37 cellular contexts compared by ENCODE assay signal in the genomic region with DNA sequence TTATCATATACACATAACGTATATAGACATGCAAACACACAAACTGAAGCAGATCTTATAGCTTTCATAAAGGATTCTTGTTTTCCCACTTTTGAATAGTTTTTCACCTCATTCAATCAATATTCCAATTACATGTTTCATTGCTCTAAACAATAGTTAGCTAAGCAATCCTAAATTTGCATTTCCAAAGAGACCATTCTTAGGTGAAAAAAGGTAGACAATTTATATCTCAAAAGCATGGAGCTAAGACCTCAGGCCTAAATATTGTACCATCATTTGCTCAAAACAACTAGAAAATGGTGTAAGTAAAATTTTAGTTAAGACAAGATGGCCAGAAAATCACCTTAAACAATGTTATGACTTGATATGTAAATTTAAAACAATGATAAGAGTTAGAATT.
DNase-seq lines count a peak whose midpoint lies in the region; ATAC-seq, FAIRE-seq and TF ChIP-seq lines count a peak whose summit lies in the region.
"Had no signal": no experiment of that assay in that cellular context is flagged by ENCODE, and none has a peak within 500 bp of the region (broad histone marks: within the 10 kb centered on the region; RNA-seq: fewer than 3 reads in every experiment).

No MANE protein-coding gene starts in this region.

- intact Hi-C loops in PC-9 (cut with micrococcal nuclease; ENCODE audit: unreplicated experiment): no loop called here

- no peaks in the 10 kb centered on the region for H3K36me3 Mint-ChIP-seq in GM23338 (ENCODE audit: low read depth)
- no peaks in the 10 kb centered on the region for H3K36me3 Mint-ChIP-seq in astrocyte (ENCODE audit: low read depth, unreplicated experiment)
- no peaks in the 10 kb centered on the region for H3K36me3 Mint-ChIP-seq in mesothelial cell of epicardium
- H3K36me3 Mint-ChIP-seq: CD14-positive monocyte; CD4-positive, alpha-beta memory T cell; CD4-positive, CD25-positive, alpha-beta regulatory T cell; CD8-positive, alpha-beta memory T cell; CD8-positive, alpha-beta T cell had no signal

- H3K4me3 ChIP-seq in GM23338 (no peak overlapping the region), HUES6 (ENCODE audit: low read depth, low read length) (no peak overlapping the region), astrocyte (ENCODE audit: insufficient read depth, low read depth, low read length) (no peak overlapping the region), PC-9 (no peak overlapping the region)
- H3K4me3 ChIP-seq: A549; BLaER1; BLaER1 treated with 17β-estradiol and CSF1 and Interleukin-3, amounts not matched to agents 10 nM and 100 nM had no signal

- H3K4me2 ChIP-seq in GM23338 (peak overlapping the region; percentile 44; the same call in 1 of the 2 replicates), astrocyte (ENCODE audit: low read length) (no peak overlapping the region), PC-9 (no peak overlapping the region)
- H3K4me2 ChIP-seq: A549; BLaER1; BLaER1 treated with 17β-estradiol and CSF1 and Interleukin-3, amounts not matched to agents 10 nM and 100 nM had no signal

- no TSS peak for BruUV-seq in PC-9 (replicated peaks; lab: Mats Ljungman, UMichigan)

- H3K4me3 Mint-ChIP-seq in GM23338 (no peak overlapping the region), astrocyte (ENCODE audit: unreplicated experiment) (no peak overlapping the region), mesothelial cell of epicardium (no peak overlapping the region)
- H3K4me3 Mint-ChIP-seq: B cell; CD14-positive monocyte; CD4-positive, alpha-beta memory T cell; CD4-positive, alpha-beta T cell; CD4-positive, CD25-positive, alpha-beta regulatory T cell; CD8-positive, alpha-beta memory T cell; CD8-positive, alpha-beta T cell had no signal

- ATAC-seq in GM23338 (no peak), GM21619 (IDR thresholded peaks at IDR 0.05; ENCODE audit: unreplicated experiment) (no peak)
- ATAC-seq: A549; CD8-positive, alpha-beta T cell had no signal

- H3K4me1 Mint-ChIP-seq in GM23338 (peaks cover 8% of the 10 kb centered on the region; the same call in 2 of the 3 replicates), astrocyte (ENCODE audit: low read depth, unreplicated experiment) (no peaks in the 10 kb centered on the region), mesothelial cell of epicardium (peaks cover 16% of the 10 kb centered on the region)
- H3K4me1 Mint-ChIP-seq: B cell; CD14-positive monocyte; CD4-positive, alpha-beta memory T cell; CD4-positive, CD25-positive, alpha-beta regulatory T cell; CD8-positive, alpha-beta memory T cell had no signal

- POLR2A ChIA-PET in PC-9 (lab: Charles Lee; ENCODE audit: unreplicated experiment): no interaction called here

- H3K27ac Mint-ChIP-seq in GM23338 (no peak overlapping the region), astrocyte (ENCODE audit: unreplicated experiment) (no peak overlapping the region), mesothelial cell of epicardium (no peak overlapping the region)
- H3K27ac Mint-ChIP-seq: B cell; CD14-positive monocyte; CD4-positive, alpha-beta memory T cell; CD4-positive, alpha-beta T cell; CD4-positive, CD25-positive, alpha-beta regulatory T cell; CD8-positive, alpha-beta memory T cell; CD8-positive, alpha-beta T cell had no signal

- TF ChIP-seq CTCF in GM23338 (conservative IDR thresholded peaks at IDR 0.05; ENCODE audit: low read depth in 2 of 2) (no peak), astrocyte (IDR thresholded peaks at IDR 0.05; ENCODE audit: insufficient read depth, low read depth, low read length) (no peak), PC-9 (conservative IDR thresholded peaks at IDR 0.05) (no peak), mesothelial cell of epicardium (IDR thresholded peaks at IDR 0.05; ENCODE audit: unreplicated experiment) (no peak)

- H3K27ac ChIP-seq in GM23338 (ENCODE audit: low read depth): no peak overlapping the region
- H3K27ac ChIP-seq in HUES6 (ENCODE audit: low read depth, low read length): 0 out of 2 replicates have a peak overlapping the region, but pooled peaks have one; percentile 49
- no peak overlapping the region for H3K27ac ChIP-seq in astrocyte (ENCODE audit: low read depth, low read length)
- H3K27ac ChIP-seq in PC-9: no peak overlapping the region
- H3K27ac ChIP-seq: 22Rv1; A549; BLaER1; BLaER1 treated with 17β-estradiol and CSF1 and Interleukin-3, amounts not matched to agents 10 nM and 100 nM; C4-2B had no signal

- H3K9me3 Mint-ChIP-seq in GM23338 (no peaks in the 10 kb centered on the region), astrocyte (ENCODE audit: unreplicated experiment) (no peaks in the 10 kb centered on the region), mesothelial cell of epicardium (peaks cover 8% of the 10 kb centered on the region)
- H3K9me3 Mint-ChIP-seq: CD4-positive, alpha-beta T cell; CD8-positive, alpha-beta T cell had no signal

- H3K27me3 Mint-ChIP-seq in GM23338 (ENCODE audit: insufficient read depth, low read depth, poor library complexity) (no peaks in the 10 kb centered on the region), astrocyte (ENCODE audit: low read depth, unreplicated experiment) (no peaks in the 10 kb centered on the region), mesothelial cell of epicardium (ENCODE audit: low read depth) (no peaks in the 10 kb centered on the region)
- H3K27me3 Mint-ChIP-seq: B cell; CD4-positive, alpha-beta memory T cell; CD4-positive, alpha-beta T cell; CD4-positive, CD25-positive, alpha-beta regulatory T cell; CD8-positive, alpha-beta memory T cell had no signal

- H3K4me1 ChIP-seq in GM23338 (ENCODE audit: insufficient read depth) (peaks cover 16% of the 10 kb centered on the region), HUES6 (ENCODE audit: control insufficient read depth, insufficient read depth, low read length) (peaks cover 14% of the 10 kb centered on the region), astrocyte (ENCODE audit: insufficient read depth, low read length) (no peaks in the 10 kb centered on the region), PC-9 (replicated peaks; ENCODE audit: insufficient read depth) (no peaks in the 10 kb centered on the region)
- H3K4me1 ChIP-seq: A549; BE2C; BLaER1; BLaER1 treated with 17β-estradiol and CSF1 and Interleukin-3, amounts not matched to agents 10 nM and 100 nM; Caco-2 had no signal

- DNase-seq in GM23338 (ENCODE audit: low spot score): no peak
- DNase-seq in astrocyte (ENCODE audit: low read depth): no peak
- no peak for DNase-seq in PC-9
- DNase-seq in NCI-H1436 treated with DMSO at 0.1 percent for 48 hours (lab: John Stamatoyannopoulos, UW): no peak
- no peak for DNase-seq in mesothelial cell of epicardium (ENCODE audit: low spot score in 2 of 2, unreplicated experiment in 2 of 2)
- DNase-seq: 8988T; ACHN; AML-193; BE2C; C1 segment of cervical spinal cord; Caco-2; Calu3; CD4-positive, alpha-beta memory T cell; CD4-positive, alpha-beta T cell; CD4-positive, CD25-positive, alpha-beta regulatory T cell; CD8-positive, alpha-beta memory T cell; CD8-positive, alpha-beta T cell; COR-L47; DMS 273 treated with DMSO at 0.1 percent for 48 hours; DMS153; DMS53; DMS79; DMS79 treated with DMSO at 0.1 percent for 48 hours; DND-41; EL had no signal

- H2AFZ ChIP-seq in GM23338 (no peak overlapping the region), astrocyte (ENCODE audit: low read depth, low read length) (no peak overlapping the region), PC-9 (no peak overlapping the region)

- CTCF ChIA-PET in PC-9 (lab: Charles Lee): no interaction called here

- H3F3A ChIP-seq in GM23338 (replicated peaks; ENCODE audit: low read depth) (no peaks in the 10 kb centered on the region), PC-9 (ENCODE audit: insufficient read depth, low read depth) (no peaks in the 10 kb centered on the region)

- H3K9ac ChIP-seq in HUES6 (ENCODE audit: low read length) (no peak overlapping the region), astrocyte (ENCODE audit: low read length) (no peak overlapping the region)
- H3K9ac ChIP-seq: BLaER1; BLaER1 treated with 17β-estradiol and CSF1 and Interleukin-3, amounts not matched to agents 10 nM and 100 nM had no signal

- H3K9me3 ChIP-seq in HUES6 (ENCODE audit: control insufficient read depth, insufficient read depth, low read depth, low read length) (no peaks in the 10 kb centered on the region), astrocyte (ENCODE audit: insufficient read depth, low read depth, low read length) (no peaks in the 10 kb centered on the region), PC-9 (ENCODE audit: insufficient read depth, low read depth) (no peaks in the 10 kb centered on the region)
- H3K9me3 ChIP-seq: A549; BE2C; BLaER1; BLaER1 treated with 17β-estradiol and CSF1 and Interleukin-3, amounts not matched to agents 10 nM and 100 nM; Caco-2 had no signal

- FAIRE-seq in astrocyte (lab: Jason Lieb, UNC) (peak; percentile 76), colon (lab: Jason Lieb, UNC) (peak; percentile 41)
- FAIRE-seq: A204.1, A549, D721Med had no signal

- H3K79me2 ChIP-seq in GM23338 (replicated peaks; ENCODE audit: insufficient read depth) (no peaks in the 10 kb centered on the region), astrocyte (ENCODE audit: insufficient read depth, low read length) (no peaks in the 10 kb centered on the region), PC-9 (ENCODE audit: low read depth) (no peaks in the 10 kb centered on the region)

- H3K9me2 ChIP-seq in GM23338 (ENCODE audit: insufficient read depth) (no peaks in the 10 kb centered on the region), PC-9 (ENCODE audit: insufficient read depth) (no peaks in the 10 kb centered on the region)

- H4K20me1 ChIP-seq in GM23338 (replicated peaks; ENCODE audit: insufficient read depth) (no peaks in the 10 kb centered on the region), astrocyte (ENCODE audit: insufficient read depth, low read length) (no peaks in the 10 kb centered on the region), PC-9 (ENCODE audit: insufficient read depth) (no peaks in the 10 kb centered on the region)
- H4K20me1 ChIP-seq: BLaER1; BLaER1 treated with 17β-estradiol and CSF1 and Interleukin-3, amounts not matched to agents 10 nM and 100 nM had no signal

- H3K36me3 ChIP-seq in GM23338 (ENCODE audit: insufficient read depth): no peaks in the 10 kb centered on the region
- no peaks in the 10 kb centered on the region for H3K36me3 ChIP-seq in HUES6 (ENCODE audit: control insufficient read depth, insufficient read depth, low read length)
- H3K36me3 ChIP-seq in astrocyte (ENCODE audit: insufficient read depth, low read length): no peaks in the 10 kb centered on the region
- H3K36me3 ChIP-seq in PC-9 (ENCODE audit: low read depth): no peaks in the 10 kb centered on the region
- H3K36me3 ChIP-seq: BE2C; BLaER1; BLaER1 treated with 17β-estradiol and CSF1 and Interleukin-3, amounts not matched to agents 10 nM and 100 nM had no signal

- H3K27me3 ChIP-seq in GM23338 (ENCODE audit: insufficient read depth) (no peaks in the 10 kb centered on the region), HUES6 (ENCODE audit: control insufficient read depth, insufficient read depth, low read length) (no peaks in the 10 kb centered on the region), astrocyte (ENCODE audit: insufficient read depth, low read length) (no peaks in the 10 kb centered on the region), PC-9 (ENCODE audit: insufficient read depth, low read depth) (no peaks in the 10 kb centered on the region)
- H3K27me3 ChIP-seq: BE2C had no signal

TF ChIP-seq in GM23338, 12 proteins besides CTCF, POLR2A, EP300 and RAD21:
- TF ChIP-seq EZH2phosphoT487 (IDR thresholded peaks at IDR 0.05; ENCODE audit: unreplicated experiment): no peak
